ENCODE assay signal across 8 cellular contexts in the genomic region with DNA sequence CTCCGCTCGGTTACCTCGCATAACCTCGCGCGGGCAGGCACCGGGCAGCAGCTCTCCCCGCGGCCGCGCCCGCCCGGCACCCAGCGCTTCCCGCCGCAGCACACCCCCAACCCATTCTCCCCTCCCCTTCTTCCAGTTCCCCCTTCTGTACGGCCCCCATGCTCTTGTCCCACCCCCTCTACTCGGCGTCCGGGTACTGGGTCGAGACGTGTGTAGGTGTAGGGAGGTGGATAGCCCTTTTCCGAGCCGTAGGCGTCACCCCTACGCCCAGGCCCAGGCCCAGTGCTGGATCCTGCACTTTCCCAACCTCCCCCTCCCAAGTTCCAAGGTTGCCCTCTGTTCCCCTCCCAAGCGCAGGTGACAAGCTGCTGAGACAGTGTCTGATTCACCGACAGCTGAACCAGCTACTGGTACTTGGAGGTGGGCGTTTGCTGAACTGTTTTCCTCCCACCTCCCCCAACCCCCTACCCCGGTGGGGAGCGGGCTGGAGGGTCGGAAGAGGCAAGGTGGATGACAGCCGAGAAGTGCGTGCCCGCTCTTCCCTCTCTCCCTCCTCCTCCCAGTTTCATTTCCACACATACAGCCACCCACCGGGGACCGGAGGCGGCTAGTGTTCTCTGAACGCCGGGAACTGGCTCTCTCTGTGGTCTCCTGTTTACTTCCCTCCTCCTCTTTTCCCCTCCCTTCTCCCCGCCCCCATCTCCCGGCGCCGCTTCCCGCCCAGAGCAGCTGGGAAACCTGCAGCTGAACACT. TPM values are rescaled to one million over a fixed set of nuclear protein-coding genes. Genes with fewer than 3 reads are reported as not detected.
DNase-seq lines count a peak whose midpoint lies in the region; ATAC-seq and TF ChIP-seq lines count a peak whose summit lies in the region.

No MANE protein-coding gene starts in this region.

- H3K36me3 ChIP-seq in DOHH2 (ENCODE audit: control insufficient read depth, low read length) (no peaks in the 10 kb centered on the region), SJCRH30 (no peaks in the 10 kb centered on the region)

- no peaks in the 10 kb centered on the region for H3K79me2 ChIP-seq in DOHH2 (ENCODE audit: control insufficient read depth, low read length)

- no peaks in the 10 kb centered on the region for H3K9me2 ChIP-seq in DOHH2 (replicated peaks; ENCODE audit: control insufficient read depth, low read length)

- H3F3A ChIP-seq in DOHH2 (ENCODE audit: control insufficient read depth, insufficient read depth), result peaks cover 40% of the 10 kb centered on the region

- no peaks in the 10 kb centered on the region for H4K20me1 ChIP-seq in DOHH2 (ENCODE audit: control insufficient read depth, insufficient read depth, low read depth, low read length)

- intact Hi-C loops in left ventricle myocardium superior (cut with micrococcal nuclease) (loop anchor here (5.0 kb wide), 1 partner anchor 52 kb away; no protein-coding TSS in a partner anchor), posterior vena cava (cut with DNase I) (loop anchor here (2.0 to 5.0 kb wide), 3 partner anchors 60 to 157 kb away; no protein-coding TSS in a partner anchor)

- peak overlapping the region; percentile 94 for H3K4me3 ChIP-seq in DOHH2 (ENCODE audit: low read length)
- peak overlapping the region; percentile 77 for H3K4me3 ChIP-seq in SJCRH30

- H3K4me2 ChIP-seq in DOHH2 (ENCODE audit: low read length), result peak overlapping the region; percentile 99

- DNase-seq in M059J (ENCODE audit: low read depth) (peak; percentile 94), SJCRH30 (peak; percentile 95), anterior cingulate cortex (lab: John Stamatoyannopoulos, UW) (peak; percentile 38 to 97 (median 86)), left ventricle myocardium superior (peak; percentile 95), posterior vena cava (ENCODE audit: low spot score) (peak; percentile 98), GOT3 (lab: John Stamatoyannopoulos, UW) (no peak)

- H3K4me1 ChIP-seq in DOHH2 (ENCODE audit: control insufficient read depth, low read length) (peaks cover 32% of the 10 kb centered on the region), SJCRH30 (peaks cover 8% of the 10 kb centered on the region)

- H3K9me3 ChIP-seq in DOHH2 (ENCODE audit: control insufficient read depth, insufficient read depth, low read length) (no peaks in the 10 kb centered on the region), SJCRH30 (replicated peaks) (no peaks in the 10 kb centered on the region)

- peak overlapping the region; percentile 72 for H3K27ac ChIP-seq in DOHH2 (ENCODE audit: low read depth, low read length)
- H3K27ac ChIP-seq in SJCRH30, result peak overlapping the region; percentile 100

- peak; percentile 5 for ATAC-seq in GM21737 (IDR thresholded peaks at IDR 0.05; ENCODE audit: unreplicated experiment)
- ATAC-seq in left ventricle myocardium superior, result peak; percentile 60

- H3K27me3 ChIP-seq in DOHH2 (ENCODE audit: control insufficient read depth, low read length) (peaks cover 18% of the 10 kb centered on the region), SJCRH30 (no peaks in the 10 kb centered on the region)

- TF ChIP-seq CTCF in DOHH2 (IDR thresholded peaks at IDR 0.05; ENCODE audit: low read depth, low read length, poor library complexity, severe bottlenecking), result no peak

RNA-seq across cellular contexts. Expression of gene KLF9, which starts 6.0 kb away (rescaled TPM):
- 16.0 and 20.7 TPM in 2 replicates for total RNA-seq in M059J (2014; rRNA removed; shearing (Covaris generic))
- 13.4 and 14.4 TPM in 2 replicates for total RNA-seq in SJCRH30 (2014; rRNA removed; shearing (Covaris generic))
- total RNA-seq in left ventricle myocardium superior, result 54.9 TPM
- 100 to 1,000 TPM in 1 of 2 donors, 10 to 100 TPM in 1; 87.1 to 104 TPM for total RNA-seq in posterior vena cava
